Comparison of ENCODE assay signal across 9 cellular contexts in the genomic region with DNA sequence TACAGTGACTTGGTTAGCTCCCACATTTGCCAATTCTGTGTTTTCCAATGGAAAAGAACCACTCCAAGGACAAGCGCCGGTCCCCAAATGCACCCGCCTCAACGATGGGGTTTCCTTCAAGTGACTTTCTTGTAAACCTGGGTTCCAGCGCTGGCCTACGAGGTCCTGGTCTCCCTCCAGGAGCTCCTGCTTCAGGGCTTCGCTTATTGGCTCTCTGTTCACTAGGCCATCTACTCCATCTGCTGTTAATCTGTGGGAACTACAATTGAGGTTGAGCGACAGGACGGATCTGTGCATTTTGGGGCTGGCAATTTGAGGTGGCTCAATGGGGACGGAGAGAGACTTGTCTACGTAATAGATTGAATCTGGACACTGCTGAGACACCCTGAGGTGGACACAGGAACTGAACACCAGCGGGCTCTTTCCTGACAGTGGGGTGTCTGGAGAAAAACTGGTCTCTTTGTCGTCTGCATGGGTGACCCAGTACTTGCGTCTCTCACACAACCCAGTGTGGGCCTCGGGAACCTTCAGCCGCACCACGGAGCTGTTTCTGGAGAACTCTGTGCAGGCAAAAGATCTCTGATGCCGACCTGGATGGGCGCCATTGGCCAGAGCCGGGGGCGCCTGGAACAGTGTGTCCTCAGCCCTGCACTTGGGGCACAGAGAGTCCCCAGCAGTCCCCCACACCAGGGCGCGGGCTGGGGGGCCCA.
A peak's percentile ranks its signal among the peaks of the same experiment; 100 is the strongest.
DNase-seq lines count a peak whose midpoint lies in the region; ATAC-seq and TF ChIP-seq lines count a peak whose summit lies in the region.
"Had no signal": no experiment of that assay in that cellular context is flagged by ENCODE, and none has a peak within 500 bp of the region (broad histone marks: within the 10 kb centered on the region; RNA-seq: fewer than 3 reads in every experiment).

No MANE protein-coding gene starts in this region.

- TF ChIP-seq POLR2A in lower leg skin (IDR thresholded peaks at IDR 0.05): no peak

- H3K4me3 ChIP-seq in neural progenitor cell (no peak overlapping the region), lower leg skin (ENCODE audit: low read depth, poor library complexity, severe bottlenecking) (no peak overlapping the region)

- peaks cover under 1% of the 10 kb centered on the region for H3K9me3 Mint-ChIP-seq in activated CD4-positive, alpha-beta T cell treated with anti-CD3 and anti-CD28 coated beads for 36 hours (ENCODE audit: low read depth)
- H3K9me3 Mint-ChIP-seq in neural progenitor cell: no peaks in the 10 kb centered on the region
- H3K9me3 Mint-ChIP-seq: stimulated activated naive CD8-positive, alpha-beta T cell treated with anti-CD3 and anti-CD28 coated beads, Interleukin-15, Interleukin-2, amounts not matched to agents 100 ng/mL and 50 ng/mL, for 24 hours had no signal

- no peak overlapping the region for H3K4me3 Mint-ChIP-seq in activated CD4-positive, alpha-beta T cell treated with anti-CD3 and anti-CD28 coated beads for 36 hours
- no peak overlapping the region for H3K4me3 Mint-ChIP-seq in neural progenitor cell
- H3K4me3 Mint-ChIP-seq: stimulated activated naive CD8-positive, alpha-beta T cell treated with anti-CD3 and anti-CD28 coated beads, Interleukin-15, Interleukin-2, amounts not matched to agents 100 ng/mL and 50 ng/mL, for 24 hours had no signal

- no peaks in the 10 kb centered on the region for H3F3A ChIP-seq in neural progenitor cell (ENCODE audit: low read depth)

- POLR2A ChIA-PET in activated CD4-positive, alpha-beta T cell treated with anti-CD3 and anti-CD28 coated beads for 36 hours (lab: Charles Lee): no interaction called here

- CTCF ChIA-PET in activated CD4-positive, alpha-beta T cell treated with anti-CD3 and anti-CD28 coated beads for 36 hours (lab: Charles Lee): interaction anchor here (0.6 to 1.1 kb wide), 4 partner anchors 9 to 821 kb away, joined by 3 to 5 read pairs (median 4); a partner anchor contains a TSS

- ATAC-seq in activated CD4-positive, alpha-beta T cell treated with anti-CD3 and anti-CD28 coated beads for 36 hours: no peak
- peak; percentile 95 for ATAC-seq in SK-N-SH treated with all-trans-retinoic acid at 6 μM for 48 hours

- no peaks in the 10 kb centered on the region for H3K4me1 Mint-ChIP-seq in activated CD4-positive, alpha-beta T cell treated with anti-CD3 and anti-CD28 coated beads for 36 hours
- H3K4me1 Mint-ChIP-seq in neural progenitor cell: no peaks in the 10 kb centered on the region

- peak overlapping the region; percentile 72 for H2AFZ ChIP-seq in neural progenitor cell (replicated peaks)

- H3K27ac ChIP-seq in neural progenitor cell: no peak overlapping the region

- H3K9me3 ChIP-seq in neural progenitor cell (ENCODE audit: low read depth): no peaks in the 10 kb centered on the region

- H3K27me3 Mint-ChIP-seq in activated CD4-positive, alpha-beta T cell treated with anti-CD3 and anti-CD28 coated beads for 36 hours: no peaks in the 10 kb centered on the region
- H3K27me3 Mint-ChIP-seq in neural progenitor cell (ENCODE audit: insufficient read depth, low read depth): no peaks in the 10 kb centered on the region
- H3K27me3 Mint-ChIP-seq: stimulated activated naive CD8-positive, alpha-beta T cell treated with anti-CD3 and anti-CD28 coated beads, Interleukin-15, Interleukin-2, amounts not matched to agents 100 ng/mL and 50 ng/mL, for 24 hours had no signal

- H3K36me3 Mint-ChIP-seq in activated CD4-positive, alpha-beta T cell treated with anti-CD3 and anti-CD28 coated beads for 36 hours (ENCODE audit: low read depth): no peaks in the 10 kb centered on the region
- no peaks in the 10 kb centered on the region for H3K36me3 Mint-ChIP-seq in neural progenitor cell

- H4K20me1 ChIP-seq in neural progenitor cell (ENCODE audit: low read depth): no peaks in the 10 kb centered on the region

- no peak overlapping the region for H3K27ac Mint-ChIP-seq in activated CD4-positive, alpha-beta T cell treated with anti-CD3 and anti-CD28 coated beads for 36 hours
- no peak overlapping the region for H3K27ac Mint-ChIP-seq in neural progenitor cell
- H3K27ac Mint-ChIP-seq: stimulated activated naive CD8-positive, alpha-beta T cell treated with anti-CD3 and anti-CD28 coated beads, Interleukin-15, Interleukin-2, amounts not matched to agents 100 ng/mL and 50 ng/mL, for 24 hours had no signal

- intact Hi-C loops in activated CD4-positive, alpha-beta T cell treated with anti-CD3 and anti-CD28 coated beads for 36 hours (cut with DNase I, micrococcal nuclease): loop anchor here (1.0 kb wide), 1 partner anchor 522 kb away; no protein-coding TSS in a partner anchor
- intact Hi-C loops in lower leg skin (cut with DNase I; ENCODE audit: low total_unique reads): loop anchor here (10.0 kb wide), 1 partner anchor 519 kb away; no protein-coding TSS in a partner anchor

- TF ChIP-seq CTCF in neural progenitor cell (IDR thresholded peaks at IDR 0.05) (peak; percentile 71), lower leg skin (IDR thresholded peaks at IDR 0.05) (no peak)

- no peaks in the 10 kb centered on the region for H3K36me3 ChIP-seq in neural progenitor cell

- H3K79me2 ChIP-seq in neural progenitor cell (ENCODE audit: low read depth): no peaks in the 10 kb centered on the region

- no peak overlapping the region for H3K4me2 ChIP-seq in neural progenitor cell

- H3K27me3 ChIP-seq in neural progenitor cell: no peaks in the 10 kb centered on the region

- H3K4me1 ChIP-seq in neural progenitor cell: no peaks in the 10 kb centered on the region

- 51 to 56% methylated on average over 20 to 22 of the region's 23 CpGs for WGBS in lower leg skin, 2 donors

- H3K9ac ChIP-seq in neural progenitor cell: no peak overlapping the region

- DNase-seq in activated CD4-positive, alpha-beta T cell treated with anti-CD3 and anti-CD28 coated beads for 36 hours: peak; percentile 11
- DNase-seq in activated CD4-positive, alpha-beta T cell treated with anti-CD3 and anti-CD28 coated beads, Interleukin-2, amount 50 U/mL, for 1 hour: no peak
- DNase-seq in HT-29 (ENCODE audit: low spot score) (peak; percentile 71), fibroblast of the conjunctiva (ENCODE audit: low read depth) (peak; percentile 53), neural progenitor cell (ENCODE audit: low spot score) (peak; percentile 77), lower leg skin (ENCODE audit: low spot score in 2 of 2) (no peak), COR-L47 (lab: John Stamatoyannopoulos, UW) (no peak)

TF ChIP-seq in SK-N-SH treated with all-trans-retinoic acid at 6 μM for 48 hours, 23 proteins besides CTCF, POLR2A, EP300 and RAD21:
- TF ChIP-seq ZFP30 (CRISPR knock-in tag; IDR thresholded peaks at IDR 0.05) (no peak), ZFP3 (CRISPR knock-in tag; IDR thresholded peaks at IDR 0.05) (no peak), TCF4 (CRISPR knock-in tag; IDR thresholded peaks at IDR 0.05; ENCODE audit: borderline replicate concordance) (no peak), ESRRG (CRISPR knock-in tag; IDR thresholded peaks at IDR 0.05) (no peak), PPARA (CRISPR knock-in tag; IDR thresholded peaks at IDR 0.05; ENCODE audit: borderline replicate concordance) (no peak), CSDC2 (CRISPR knock-in tag; IDR thresholded peaks at IDR 0.05) (no peak)

Comparison
In these comparisons a context has a peak if more than half of its experiments do, and no peak if none do; other contexts are left out.
1. DNase-seq: peak in activated CD4-positive, alpha-beta T cell treated with anti-CD3 and anti-CD28 coated beads for 36 hours (single experiment), HT-29 (single experiment), fibroblast of the conjunctiva (single experiment) and neural progenitor cell (single experiment); none in activated CD4-positive, alpha-beta T cell treated with anti-CD3 and anti-CD28 coated beads, Interleukin-2, amount 50 U/mL, for 1 hour (single experiment), lower leg skin (0 of 2) and COR-L47 (single experiment).